In genomic region chr2:108583903-108584520, GRCh38 we compare ENCODE assay signal across 8 cellular contexts. TPM values are rescaled to one million over a fixed set of nuclear protein-coding genes. Genes with fewer than 3 reads are reported as not detected.
DNase-seq lines count a peak whose midpoint lies in the region; ATAC-seq, FAIRE-seq and TF ChIP-seq lines count a peak whose summit lies in the region.

No MANE protein-coding gene starts in this region.

- no peak for DNase-seq in AG04450 (ENCODE audit: low read depth, low spot score)
- DNase-seq in GM18507 (ENCODE audit: extremely low spot score, insufficient read length, low read depth): no peak
- peak; percentile 78 to 80 for DNase-seq in NCI-H2081 (lab: John Stamatoyannopoulos, UW)
- peak; percentile 69 for DNase-seq in bronchial epithelial cell (ENCODE audit: low read depth)
- peak; percentile 84 for DNase-seq in kidney tubule cell (ENCODE audit: low spot score)
- DNase-seq in stimulated activated CD4-positive, alpha-beta T cell treated with anti-CD3 and anti-CD28 coated beads, Interleukin-1b, Interleukin-23, amount 100 ng/mL, for 48 hours: peak; percentile 51

- peak; percentile 82 for TF ChIP-seq CTCF in AG04450 (IDR thresholded peaks at IDR 0.05; ENCODE audit: low read depth, low read length)
- TF ChIP-seq CTCF in bronchial epithelial cell (IDR thresholded peaks at IDR 0.05; ENCODE audit: insufficient read depth, low read length, severe bottlenecking): peak; percentile 86

- POLR2A ChIA-PET in AG04450 (lab: Yijun Ruan, JAX): interaction anchor here (1.0 to 1.5 kb wide), 3 partner anchors 9 to 52 kb away, joined by 4 to 7 read pairs (median 4); no protein-coding TSS in a partner anchor

- no peak overlapping the region for H3K4me3 ChIP-seq in AG04450 (ENCODE audit: low read depth, low read length)
- H3K4me3 ChIP-seq in bronchial epithelial cell (ENCODE audit: low read depth, low read length): no peak overlapping the region

- ATAC-seq in HG02973 (IDR thresholded peaks at IDR 0.05; ENCODE audit: unreplicated experiment): peak; percentile 75

- H3K9me3 ChIP-seq in AG04450 (ENCODE audit: control insufficient read depth, insufficient read depth, low read length): no peaks in the 10 kb centered on the region

- peak; percentile 83 for FAIRE-seq in GM18507 (lab: Jason Lieb, UNC)
- peak; percentile 34 for FAIRE-seq in TTC549 (lab: Jason Lieb, UNC)
- FAIRE-seq in bronchial epithelial cell (lab: Jason Lieb, UNC): no peak

- no peak overlapping the region for H3K27ac ChIP-seq in AG04450 (ENCODE audit: low read depth, low read length)

- H3K27me3 ChIP-seq in AG04450 (ENCODE audit: control insufficient read depth, insufficient read depth, low read length): no peaks in the 10 kb centered on the region
- no peaks in the 10 kb centered on the region for H3K27me3 ChIP-seq in bronchial epithelial cell (ENCODE audit: control insufficient read depth, insufficient read depth, low read length)

- CTCF ChIA-PET in AG04450 (lab: Charles Lee): interaction anchor here (0.6 to 2.5 kb wide), 42 partner anchors 10 to 371 kb away, joined by 3 to 53 read pairs (median 4); partner anchors contain the start of genes GCC2 and LIMS1

- no peaks in the 10 kb centered on the region for H3K36me3 ChIP-seq in bronchial epithelial cell (ENCODE audit: control insufficient read depth, insufficient read depth, low read length)

RNA-seq across cellular contexts. Expression of gene LIMS1, which starts 49.7 kb away (rescaled TPM):
- 87.3 and 95.0 TPM in 2 replicates for polyA plus RNA-seq in AG04450 (2011; rRNA removed)
- 108 and 116 TPM in 2 replicates for polyA minus RNA-seq in AG04450 (2011; rRNA and poly(A)+ RNA removed)
- total RNA-seq in bronchial epithelial cell: 42.1 and 62.1 TPM in 2 replicates

Comparison
In these comparisons a context has a peak if more than half of its experiments do, and no peak if none do; other contexts are left out.
1. DNase-seq: peak in NCI-H2081 (2 of 2), bronchial epithelial cell (single experiment), kidney tubule cell (single experiment) and stimulated activated CD4-positive, alpha-beta T cell treated with anti-CD3 and anti-CD28 coated beads, Interleukin-1b, Interleukin-23, amount 100 ng/mL, for 48 hours (single experiment); none in AG04450 (single experiment) and GM18507 (single experiment).